Comparison of ENCODE assay signal across 8 cellular contexts in the genomic region with DNA sequence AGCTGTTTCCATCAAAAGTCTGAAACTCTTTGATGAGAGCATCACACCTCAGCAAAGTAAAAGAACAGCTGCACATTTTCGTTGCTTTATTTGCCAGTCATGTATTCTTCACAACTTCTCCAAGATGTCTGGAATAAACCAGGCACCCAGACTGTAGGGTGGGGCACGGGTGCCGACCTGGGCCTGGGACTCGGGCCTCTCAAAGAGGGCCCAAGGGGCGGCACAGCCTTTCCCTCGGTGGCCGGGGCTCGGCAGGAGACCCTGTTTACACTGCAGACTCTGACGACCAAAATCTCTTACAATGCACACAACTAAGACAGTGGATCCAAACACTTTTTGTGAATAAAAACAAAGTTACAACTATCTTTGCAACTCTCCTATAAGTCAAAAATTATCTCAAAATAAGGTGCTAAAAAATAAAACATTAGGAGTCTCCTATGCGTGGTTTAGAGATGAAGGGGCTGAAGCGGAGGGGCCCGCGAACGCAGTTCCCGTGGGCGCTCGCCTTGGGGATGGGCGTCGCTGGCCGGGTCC. TPM values are rescaled to one million over a fixed set of nuclear protein-coding genes. Genes with fewer than 3 reads are reported as not detected.
DNase-seq lines count a peak whose midpoint lies in the region.

No MANE protein-coding gene starts in this region.

- intact Hi-C loops in dendritic cell treated with granulocyte-macrophage colony-stimulating factor and Interleukin-4, amounts not matched to agents 40 ng/mL and 50 ng/mL, for 4 days (cut with micrococcal nuclease) = loop anchor here (1.0 to 2.0 kb wide), 3 partner anchors 43 to 97 kb away; a partner anchor contains a TSS

- peak overlapping the region; percentile 86 to 99 (median 95) for H3K4me2 ChIP-seq in BLaER1 treated with 17β-estradiol and CSF1 and Interleukin-3, amounts not matched to agents 10 nM and 100 nM

- H3K4me3 ChIP-seq in BLaER1 treated with 17β-estradiol and CSF1 and Interleukin-3, amounts not matched to agents 10 nM and 100 nM = peak overlapping the region; percentile 90 to 98 (median 94)
- H3K4me3 ChIP-seq in MG63 (peak overlapping the region; percentile 97), muscle layer of colon (ENCODE audit: low read depth in 1 of 2, low read length in 2 of 2) (peak overlapping the region; percentile 69 to 71)

- H3K27ac Mint-ChIP-seq in dendritic cell treated with granulocyte-macrophage colony-stimulating factor and Interleukin-4, amounts not matched to agents 40 ng/mL and 50 ng/mL, for 4 days = peak overlapping the region; percentile 83

- H3K9me3 ChIP-seq in BLaER1 treated with 17β-estradiol and CSF1 and Interleukin-3, amounts not matched to agents 10 nM and 100 nM (replicated peaks in 1 of 11) = peaks cover 0 to 6% (median 0%) of the 10 kb centered on the region in 11 experiments; a peak in 4 of 22 replicates
- no peaks in the 10 kb centered on the region; the same call in 1 of the 2 replicates for H3K9me3 ChIP-seq in MG63
- H3K9me3 ChIP-seq in muscle layer of colon (ENCODE audit: low read length) = no peaks in the 10 kb centered on the region

- peaks cover 52% of the 10 kb centered on the region for H3K4me1 Mint-ChIP-seq in dendritic cell treated with granulocyte-macrophage colony-stimulating factor and Interleukin-4, amounts not matched to agents 40 ng/mL and 50 ng/mL, for 4 days (ENCODE audit: low read depth)

- H3K9ac ChIP-seq in BLaER1 treated with 17β-estradiol and CSF1 and Interleukin-3, amounts not matched to agents 10 nM and 100 nM = peak overlapping the region; percentile 80 to 96 (median 88)
- peak overlapping the region; percentile 4 for H3K9ac ChIP-seq in muscle layer of colon (ENCODE audit: low read length)

- H3K36me3 ChIP-seq in BLaER1 treated with 17β-estradiol and CSF1 and Interleukin-3, amounts not matched to agents 10 nM and 100 nM = peaks cover 17 to 29% (median 24%) of the 10 kb centered on the region in 11 experiments
- peaks cover 41% of the 10 kb centered on the region for H3K36me3 ChIP-seq in MG63
- peaks cover under 1% of the 10 kb centered on the region for H3K36me3 ChIP-seq in muscle layer of colon (ENCODE audit: insufficient read depth, low read length)

- peak overlapping the region; percentile 78 for H3K4me3 Mint-ChIP-seq in dendritic cell treated with granulocyte-macrophage colony-stimulating factor and Interleukin-4, amounts not matched to agents 40 ng/mL and 50 ng/mL, for 4 days

- H3K4me1 ChIP-seq in BLaER1 treated with 17β-estradiol and CSF1 and Interleukin-3, amounts not matched to agents 10 nM and 100 nM = peaks cover 42 to 53% (median 45%) of the 10 kb centered on the region in 10 experiments
- peaks cover 24% of the 10 kb centered on the region for H3K4me1 ChIP-seq in muscle layer of colon (ENCODE audit: insufficient read depth, low read length)

- DNase-seq in MG63 (no peak), GOT3 (lab: John Stamatoyannopoulos, UW) (no peak), activated gamma-delta T cell (lab: John Stamatoyannopoulos, UW) (no peak), DMS153 treated with DMSO at 0.1 percent for 48 hours (lab: John Stamatoyannopoulos, UW; ENCODE audit: unreplicated experiment) (no peak)
- DNase-seq in effector CD4-positive, alpha-beta T cell = no peak

- H3K27me3 ChIP-seq in BLaER1 treated with 17β-estradiol and CSF1 and Interleukin-3, amounts not matched to agents 10 nM and 100 nM = no peaks in the 10 kb centered on the region
- no peaks in the 10 kb centered on the region for H3K27me3 ChIP-seq in MG63
- H3K27me3 ChIP-seq in muscle layer of colon (ENCODE audit: control insufficient read depth in 1 of 2, insufficient read depth in 2 of 2, low read length in 2 of 2) = no peaks in the 10 kb centered on the region

- H3K9me3 Mint-ChIP-seq in dendritic cell treated with granulocyte-macrophage colony-stimulating factor and Interleukin-4, amounts not matched to agents 40 ng/mL and 50 ng/mL, for 4 days = no peaks in the 10 kb centered on the region

- H3K27me3 Mint-ChIP-seq in dendritic cell treated with granulocyte-macrophage colony-stimulating factor and Interleukin-4, amounts not matched to agents 40 ng/mL and 50 ng/mL, for 4 days = peaks cover 2% of the 10 kb centered on the region

- peaks cover 11 to 34% (median 24%) of the 10 kb centered on the region in 11 experiments; a peak in 17 of 22 replicates for H4K20me1 ChIP-seq in BLaER1 treated with 17β-estradiol and CSF1 and Interleukin-3, amounts not matched to agents 10 nM and 100 nM

- peak overlapping the region; percentile 78 to 92 (median 87) for H3K27ac ChIP-seq in BLaER1 treated with 17β-estradiol and CSF1 and Interleukin-3, amounts not matched to agents 10 nM and 100 nM
- peak overlapping the region; percentile 84 for H3K27ac ChIP-seq in muscle layer of colon (ENCODE audit: low read depth, low read length)

- peaks cover 52% of the 10 kb centered on the region for H3K36me3 Mint-ChIP-seq in dendritic cell treated with granulocyte-macrophage colony-stimulating factor and Interleukin-4, amounts not matched to agents 40 ng/mL and 50 ng/mL, for 4 days (ENCODE audit: low read depth)

RNA-seq across cellular contexts. Expression of a gene that starts 0.7 kb away (rescaled TPM):
- total RNA-seq in MG63 (2014; rRNA removed; shearing (Covaris generic); ENCODE audit: low replicate concordance) = 46.6 and 66.7 TPM in 2 replicates

RNA-seq across cellular contexts. Expression of a gene that starts 43.6 kb away (rescaled TPM):
- total RNA-seq in MG63 (2014; rRNA removed; shearing (Covaris generic); ENCODE audit: low replicate concordance) = 2.0 and 2.4 TPM in 2 replicates

RNA-seq across cellular contexts. Expression of a gene that starts 57.5 kb away (rescaled TPM):
- 76.0 and 108 TPM in 2 replicates for total RNA-seq in MG63 (2014; rRNA removed; shearing (Covaris generic); ENCODE audit: low replicate concordance)

RNA-seq across cellular contexts. Expression of a gene that starts 58.3 kb away (rescaled TPM):
- total RNA-seq in MG63 (2014; rRNA removed; shearing (Covaris generic); ENCODE audit: low replicate concordance) = 42.8 and 55.8 TPM in 2 replicates
